In the genomic region with DNA sequence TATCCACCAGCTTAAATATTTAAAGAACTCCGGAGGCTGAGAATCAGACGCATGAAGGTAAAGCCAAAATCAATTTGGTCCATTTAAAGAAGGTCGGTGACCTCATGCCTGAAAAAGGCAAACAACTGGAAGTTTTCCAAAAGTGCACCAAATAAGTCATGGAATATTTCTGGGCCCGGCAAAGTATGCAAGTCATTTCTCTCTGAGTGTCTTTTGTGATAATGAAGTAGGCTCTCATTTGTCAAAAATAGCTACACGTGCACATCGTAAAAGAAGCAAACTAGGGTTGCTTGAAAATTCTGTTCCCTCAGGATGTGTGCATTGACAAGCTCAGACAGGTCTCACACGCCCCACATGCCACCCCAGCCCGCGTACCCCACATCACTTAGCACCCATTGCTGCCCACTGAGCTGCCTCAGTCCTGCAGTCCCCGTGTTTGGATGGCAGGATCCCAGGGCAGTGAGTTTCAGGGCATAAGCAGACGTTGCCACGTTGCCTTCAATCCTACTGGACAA, we compare ENCODE assay signal across 9 cellular contexts. TPM values are rescaled to one million over a fixed set of nuclear protein-coding genes. Genes with fewer than 3 reads are reported as not detected.
DNase-seq lines count a peak whose midpoint lies in the region; ATAC-seq, FAIRE-seq and TF ChIP-seq lines count a peak whose summit lies in the region.
"Had no signal": no experiment of that assay in that cellular context is flagged by ENCODE, and none has a peak within 500 bp of the region (broad histone marks: within the 10 kb centered on the region; RNA-seq: fewer than 3 reads in every experiment).

No MANE protein-coding gene starts in this region.

- in situ Hi-C loops in Caki2 (cut with HindIII; ENCODE audit: low pct_unique_long_range_greater_than_20kb, low sequenced_read_pairs) = no loop called here
- in situ Hi-C loops in SK-MEL-5 (cut with HindIII; ENCODE audit: low pct_unique_long_range_greater_than_20kb, low sequenced_read_pairs) = no loop called here

- H3K27me3 ChIP-seq in pancreas = no peaks in the 10 kb centered on the region

- ATAC-seq in pancreas (peak; percentile 41 to 68 (median 61)), HG03039 (IDR thresholded peaks at IDR 0.05; ENCODE audit: unreplicated experiment) (no peak), GM21381 (IDR thresholded peaks at IDR 0.05; ENCODE audit: unreplicated experiment) (no peak)

- no peaks in the 10 kb centered on the region for H3K36me3 ChIP-seq in pancreas

- H3K4me1 ChIP-seq in pancreas = peaks cover under 1 to 14% (median 12%) of the 10 kb centered on the region in 3 donors

- H3K4me3 ChIP-seq in fibroblast of the aortic adventitia (ENCODE audit: low read depth, low read length) = no peak overlapping the region
- no peak overlapping the region for H3K4me3 ChIP-seq in pancreas

- intact Hi-C loops in pancreas (cut with DNase I) = no loop called here

- 44 to 46% methylated on average over 12 of the region's 12 CpGs for WGBS in pancreas, 2 donors

- DNase-seq in Caki2 (ENCODE audit: low read depth) (peak; percentile 53), SK-MEL-5 (ENCODE audit: low read depth, low spot score) (peak; percentile 43), fibroblast of the aortic adventitia (ENCODE audit: low read depth) (peak; percentile 84), pancreas (no peak), NCI-H526 (lab: John Stamatoyannopoulos, UW) (no peak)
- no peak for DNase-seq in stimulated activated CD8-positive, alpha-beta memory T cell treated with anti-CD3 and anti-CD28 coated beads, Interleukin-4, amount 100 ng/mL, for 48 hours
- DNase-seq: naive thymus-derived CD4-positive, alpha-beta T cell had no signal

- peak overlapping the region; percentile 26 to 71 (median 58) for H3K27ac ChIP-seq in pancreas

- H3K9me3 ChIP-seq in pancreas = no peaks in the 10 kb centered on the region

- FAIRE-seq in pancreas (lab: Jason Lieb, UNC) = no peak

- TF ChIP-seq CTCF in fibroblast of the aortic adventitia (IDR thresholded peaks at IDR 0.05; ENCODE audit: insufficient read depth, low read length) (no peak), pancreas (IDR thresholded peaks at IDR 0.05) (no peak)

RNA-seq across cellular contexts. Expression of gene PYGB, which starts 20.5 kb away (rescaled TPM):
- total RNA-seq in Caki2 (2014; rRNA removed; shearing (Covaris generic); ENCODE audit: low replicate concordance) = 288 and 323 TPM in 2 replicates
- total RNA-seq in SK-MEL-5 (2014; rRNA removed; shearing (Covaris generic)) = 404 and 446 TPM in 2 replicates
- 618 and 744 TPM in 2 replicates for polyA plus RNA-seq in SK-MEL-5 (2015; cell fraction: cytosol; rRNA removed)
- 1,362 and 1,434 TPM in 2 replicates for polyA plus RNA-seq in SK-MEL-5 (2015; cell fraction: nucleus; rRNA removed)
- total RNA-seq in fibroblast of the aortic adventitia (ENCODE audit: low replicate concordance) (87.8 and 203 TPM in 2 replicates), pancreas (10 to 100 TPM; 17.4 to 25.0 (median 23.7) TPM)
- polyA plus RNA-seq in pancreas = 10 to 100 TPM; 37.2 TPM

RNA-seq across cellular contexts. Expression of gene ENTPD6, which starts 31.9 kb away (rescaled TPM):
- 88.4 and 122 TPM in 2 replicates for total RNA-seq in Caki2 (2014; rRNA removed; shearing (Covaris generic); ENCODE audit: low replicate concordance)
- total RNA-seq in SK-MEL-5 (2014; rRNA removed; shearing (Covaris generic)) = 236 and 241 TPM in 2 replicates
- polyA plus RNA-seq in SK-MEL-5 (2015; cell fraction: cytosol; rRNA removed) = 385 and 433 TPM in 2 replicates
- polyA plus RNA-seq in SK-MEL-5 (2015; cell fraction: nucleus; rRNA removed) = 1,025 and 1,164 TPM in 2 replicates
- total RNA-seq in fibroblast of the aortic adventitia (ENCODE audit: low replicate concordance) = 17.7 and 40.5 TPM in 2 replicates
- total RNA-seq in pancreas = 10 to 100 TPM; 31.4 to 63.0 (median 41.6) TPM
- polyA plus RNA-seq in pancreas = 10 to 100 TPM; 99.0 to 99.3 TPM

Comparison
In these comparisons a context has a peak if more than half of its experiments do, and no peak if none do; other contexts are left out.
1. DNase-seq: peak in Caki2 (single experiment), SK-MEL-5 (single experiment) and fibroblast of the aortic adventitia (single experiment); none in pancreas (0 of 6), NCI-H526 (0 of 2) and stimulated activated CD8-positive, alpha-beta memory T cell treated with anti-CD3 and anti-CD28 coated beads, Interleukin-4, amount 100 ng/mL, for 48 hours (single experiment).
2. ATAC-seq: peak in pancreas (4 of 4); none in HG03039 (single experiment) and GM21381 (single experiment).